In the genomic region with DNA sequence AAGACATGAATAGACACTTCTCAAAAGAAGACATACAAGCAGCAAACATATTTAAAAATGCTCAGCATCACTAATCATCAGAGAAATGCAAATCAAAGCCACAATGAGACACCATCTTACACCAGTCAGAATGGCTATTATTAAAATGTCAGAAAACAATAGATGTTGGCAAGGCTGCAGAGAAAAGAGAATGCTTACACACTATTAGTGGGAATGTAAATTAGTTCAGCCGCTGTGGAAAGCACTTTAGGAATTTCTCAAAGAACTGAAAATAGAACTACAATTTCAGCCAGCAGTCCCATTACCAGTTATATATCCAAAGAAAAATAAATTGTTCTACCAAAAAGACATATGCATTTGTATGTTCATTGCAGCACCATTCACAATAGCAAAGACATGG, we compare ENCODE assay signal across 17 cellular contexts.
DNase-seq lines count a peak whose midpoint lies in the region; ATAC-seq and TF ChIP-seq lines count a peak whose summit lies in the region.
"Had no signal": no experiment of that assay in that cellular context is flagged by ENCODE, and none has a peak within 500 bp of the region (broad histone marks: within the 10 kb centered on the region; RNA-seq: fewer than 3 reads in every experiment).

No MANE protein-coding gene starts in this region.

- no peaks in the 10 kb centered on the region for H4K20me1 ChIP-seq in GM23248 (ENCODE audit: insufficient read depth)
- H4K20me1 ChIP-seq: BLaER1 had no signal

- H3K9me3 ChIP-seq in GM23248 (ENCODE audit: low read depth): no peaks in the 10 kb centered on the region
- H3K9me3 ChIP-seq: A549, BLaER1, HAP-1 had no signal

- 29 to 39% methylated on average over 1 of the region's 1 CpG for WGBS in GM23248 (ENCODE audit: low coverage in 1 of 2, low lambda C conversion rate in 2 of 2, missing lambda C conversion rate in 2 of 2), 2 experiments

- no peaks in the 10 kb centered on the region for H3K27me3 ChIP-seq in GM23248 (replicated peaks; ENCODE audit: insufficient read depth)
- H3K27me3 ChIP-seq: BLaER1 had no signal

- H3K4me3 ChIP-seq in AG10803 (ENCODE audit: low read length) (no peak overlapping the region), GM23248 (no peak overlapping the region), fibroblast of villous mesenchyme (ENCODE audit: low read depth, low read length) (no peak overlapping the region)
- H3K4me3 ChIP-seq: A549, BLaER1, HAP-1 had no signal

- H3K4me2 ChIP-seq in GM23248 (ENCODE audit: unreplicated experiment): no peak overlapping the region
- H3K4me2 ChIP-seq: A549, BLaER1 had no signal

- in situ Hi-C loops in GM23248 (cut with MboI): no loop called here

- no peak overlapping the region for H2AFZ ChIP-seq in GM23248

- H3K9me2 ChIP-seq in GM23248 (ENCODE audit: insufficient read depth): no peaks in the 10 kb centered on the region

- no peaks in the 10 kb centered on the region for H3K36me3 ChIP-seq in GM23248 (ENCODE audit: low read depth)
- H3K36me3 ChIP-seq: BLaER1, HAP-1 had no signal

- H3K9ac ChIP-seq in GM23248: no peak overlapping the region
- H3K9ac ChIP-seq: BLaER1 had no signal

- DNase-seq in AG10803 (ENCODE audit: low read depth) (peak; percentile 52), GM23248 (peak; percentile 3), astrocyte of the hippocampus (ENCODE audit: low read depth, low spot score) (peak; percentile 80), fibroblast of villous mesenchyme (ENCODE audit: low read depth) (peak; percentile 30), NCI-H2029 (lab: John Stamatoyannopoulos, UW) (no peak), NCI-H2107 treated with DMSO at 0.1 percent for 48 hours (lab: John Stamatoyannopoulos, UW; ENCODE audit: unreplicated experiment) (no peak)
- DNase-seq: CD4-positive, alpha-beta memory T cell; DMS153; DMS79; KBM-7 had no signal

- no peaks in the 10 kb centered on the region for H3F3A ChIP-seq in GM23248 (ENCODE audit: insufficient read depth)

- H3K79me2 ChIP-seq in GM23248 (ENCODE audit: insufficient read depth): no peaks in the 10 kb centered on the region

- ATAC-seq in GM21576 (IDR thresholded peaks at IDR 0.05; ENCODE audit: unreplicated experiment) (no peak), GM19463 (IDR thresholded peaks at IDR 0.05; ENCODE audit: unreplicated experiment) (no peak)
- ATAC-seq: A549, HepG2 had no signal

- H3K4me1 ChIP-seq in GM23248 (ENCODE audit: insufficient read depth): no peaks in the 10 kb centered on the region
- H3K4me1 ChIP-seq: A549, BLaER1 had no signal

- H3K27ac ChIP-seq in GM23248: no peak overlapping the region
- H3K27ac ChIP-seq: 22Rv1, A549, BLaER1 had no signal

- TF ChIP-seq CTCF in AG10803 (conservative IDR thresholded peaks at IDR 0.05; ENCODE audit: low read length) (no peak), fibroblast of villous mesenchyme (IDR thresholded peaks at IDR 0.05; ENCODE audit: insufficient read depth, low read depth, low read length) (no peak)

Comparison
In these comparisons a context has a peak if more than half of its experiments do, and no peak if none do; other contexts are left out.
1. DNase-seq: peak in AG10803 (single experiment), GM23248 (single experiment), astrocyte of the hippocampus (single experiment) and fibroblast of villous mesenchyme (single experiment); none in NCI-H2029 (single experiment) and NCI-H2107 treated with DMSO at 0.1 percent for 48 hours (single experiment).